In genomic region chr12:47812797-47813490, GRCh38 we compare ENCODE assay signal across 7 cellular contexts. TPM values are rescaled to one million over a fixed set of nuclear protein-coding genes. Genes with fewer than 3 reads are reported as not detected.
DNase-seq lines count a peak whose midpoint lies in the region; ATAC-seq and TF ChIP-seq lines count a peak whose summit lies in the region.

No MANE protein-coding gene starts in this region.

- H3K9me3 ChIP-seq in Panc1 (ENCODE audit: control insufficient read depth, insufficient read depth, low read depth, low read length), result no peaks in the 10 kb centered on the region
- H3K9me3 ChIP-seq in neutrophil, result no peaks in the 10 kb centered on the region

- peaks cover 2% of the 10 kb centered on the region; the same call in 1 of the 2 replicates for H3K36me3 ChIP-seq in Panc1 (ENCODE audit: control insufficient read depth, insufficient read depth, low read length)
- no peaks in the 10 kb centered on the region for H3K36me3 ChIP-seq in neutrophil

- TF ChIP-seq CTCF in Panc1 (IDR thresholded peaks at IDR 0.05) (no peak), fibroblast of the aortic adventitia (IDR thresholded peaks at IDR 0.05; ENCODE audit: insufficient read depth, low read length) (no peak), neutrophil (IDR thresholded peaks at IDR 0.05) (no peak)

- H3K4me3 ChIP-seq in Panc1 (ENCODE audit: low read depth in 2 of 2, low read length in 2 of 2) (peak overlapping the region; percentile 27 to 51), fibroblast of the aortic adventitia (ENCODE audit: low read depth, low read length) (peak overlapping the region; percentile 61), neutrophil (ENCODE audit: low read depth in 1 of 2, low read length in 1 of 2) (peak overlapping the region; percentile 71 to 77)

- CTCF ChIA-PET in Panc1 (lab: Charles Lee), result interaction anchor here (0.7 to 3.3 kb wide), 4 partner anchors 11 to 46 kb away, joined by 3 to 16 read pairs (median 3); no protein-coding TSS in a partner anchor

- POLR2A ChIA-PET in Panc1 (lab: Charles Lee), result no interaction called here

- peaks cover 87% of the 10 kb centered on the region for H3K4me1 ChIP-seq in Panc1 (ENCODE audit: control insufficient read depth, insufficient read depth, low read length)
- H3K4me1 ChIP-seq in neutrophil (ENCODE audit: control insufficient read depth in 1 of 2, insufficient read depth in 1 of 2, low read depth in 1 of 2, low read length in 1 of 2), result peaks cover 97 to 99% of the 10 kb centered on the region in 2 experiments

- DNase-seq in Panc1 (ENCODE audit: low read depth, low spot score) (no peak), fibroblast of the aortic adventitia (ENCODE audit: low read depth) (peak; percentile 90), substantia nigra (lab: John Stamatoyannopoulos, UW) (peak in 39 of 49 donors; percentile 12 to 84 (median 44))
- peak; percentile 90 for DNase-seq in activated T-helper 9 cell treated with anti-CD3 and anti-CD28 coated beads, Interleukin-2, amount 50 U/mL, for 16 hours (ENCODE audit: low read depth)

- no TSS peak for BruUV-seq in Panc1 (replicated peaks; lab: Mats Ljungman, UMichigan)

- H3K27me3 ChIP-seq in Panc1 (ENCODE audit: control insufficient read depth, insufficient read depth, low read length), result no peaks in the 10 kb centered on the region
- no peaks in the 10 kb centered on the region for H3K27me3 ChIP-seq in neutrophil

- ATAC-seq in GM18868 (IDR thresholded peaks at IDR 0.05; ENCODE audit: unreplicated experiment), result peak; percentile 71
- ATAC-seq in HG03064 (IDR thresholded peaks at IDR 0.05; ENCODE audit: low read depth, unreplicated experiment), result peak; percentile 57
- peak; percentile 70 for ATAC-seq in Panc1

- peak overlapping the region; percentile 89 for H3K27ac ChIP-seq in Panc1 (ENCODE audit: low read length)
- H3K27ac ChIP-seq in neutrophil, result peak overlapping the region; percentile 93
- peak overlapping the region; percentile 90 for H3K27ac ChIP-seq in substantia nigra (ENCODE audit: low read depth, low read length, poor library complexity, severe bottlenecking)

- in situ Hi-C loops in Panc1 (cut with HindIII; ENCODE audit: low pct_unique_long_range_greater_than_20kb, low sequenced_read_pairs), result no loop called here

- intact Hi-C loops in Panc1 (cut with micrococcal nuclease; ENCODE audit: unreplicated experiment), result no loop called here

RNA-seq across cellular contexts. Expression of gene HDAC7, which starts 6.8 kb away (rescaled TPM):
- total RNA-seq in Panc1 (2021; ENCODE audit: unreplicated experiment) (84.2 TPM), fibroblast of the aortic adventitia (ENCODE audit: low replicate concordance) (48.9 and 78.8 TPM in 2 replicates)
- 63.0 TPM for polyA plus RNA-seq in Panc1 (2012; ENCODE audit: insufficient read length)

RNA-seq across cellular contexts. Expression of gene SLC48A1, which starts 39.9 kb away (rescaled TPM):
- total RNA-seq in Panc1 (2021; ENCODE audit: unreplicated experiment) (32.0 TPM), fibroblast of the aortic adventitia (ENCODE audit: low replicate concordance) (22.0 and 25.1 TPM in 2 replicates)
- polyA plus RNA-seq in Panc1 (2012; ENCODE audit: insufficient read length), result 27.4 TPM

RNA-seq across cellular contexts. Expression of gene RAPGEF3, which starts 54.3 kb away (rescaled TPM):
- total RNA-seq in Panc1 (2021; ENCODE audit: unreplicated experiment), result 5.8 TPM
- 2.5 TPM for polyA plus RNA-seq in Panc1 (2012; ENCODE audit: insufficient read length)
- total RNA-seq in fibroblast of the aortic adventitia (ENCODE audit: low replicate concordance), result 5.2 and 16.6 TPM in 2 replicates
